1 cellular context compared by ENCODE assay signal in genomic region chr14:81434230-81434629, GRCh38.
TF ChIP-seq lines count a peak whose summit lies in the region.

No MANE protein-coding gene starts in this region.

TF ChIP-seq in SK-N-SH treated with all-trans-retinoic acid at 6 μM for 48 hours, 23 proteins besides CTCF, POLR2A, EP300 and RAD21 (continued from another document):
- TF ChIP-seq CSRNP3 (CRISPR knock-in tag; IDR thresholded peaks at IDR 0.05), result no peak
- TF ChIP-seq, protein P1, sequence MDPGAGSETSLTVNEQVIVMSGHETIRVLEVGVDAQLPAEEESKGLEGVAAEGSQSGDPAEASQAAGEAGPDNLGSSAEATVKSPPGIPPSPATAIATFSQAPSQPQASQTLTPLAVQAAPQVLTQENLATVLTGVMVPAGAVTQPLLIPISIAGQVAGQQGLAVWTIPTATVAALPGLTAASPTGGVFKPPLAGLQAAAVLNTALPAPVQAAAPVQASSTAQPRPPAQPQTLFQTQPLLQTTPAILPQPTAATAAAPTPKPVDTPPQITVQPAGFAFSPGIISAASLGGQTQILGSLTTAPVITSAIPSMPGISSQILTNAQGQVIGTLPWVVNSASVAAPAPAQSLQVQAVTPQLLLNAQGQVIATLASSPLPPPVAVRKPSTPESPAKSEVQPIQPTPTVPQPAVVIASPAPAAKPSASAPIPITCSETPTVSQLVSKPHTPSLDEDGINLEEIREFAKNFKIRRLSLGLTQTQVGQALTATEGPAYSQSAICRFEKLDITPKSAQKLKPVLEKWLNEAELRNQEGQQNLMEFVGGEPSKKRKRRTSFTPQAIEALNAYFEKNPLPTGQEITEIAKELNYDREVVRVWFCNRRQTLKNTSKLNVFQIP (CRISPR knock-in tag; IDR thresholded peaks at IDR 0.05; ENCODE audit: borderline replicate concordance, low read depth), result no peak
